1 cellular context compared by ENCODE assay signal in the genomic region with DNA sequence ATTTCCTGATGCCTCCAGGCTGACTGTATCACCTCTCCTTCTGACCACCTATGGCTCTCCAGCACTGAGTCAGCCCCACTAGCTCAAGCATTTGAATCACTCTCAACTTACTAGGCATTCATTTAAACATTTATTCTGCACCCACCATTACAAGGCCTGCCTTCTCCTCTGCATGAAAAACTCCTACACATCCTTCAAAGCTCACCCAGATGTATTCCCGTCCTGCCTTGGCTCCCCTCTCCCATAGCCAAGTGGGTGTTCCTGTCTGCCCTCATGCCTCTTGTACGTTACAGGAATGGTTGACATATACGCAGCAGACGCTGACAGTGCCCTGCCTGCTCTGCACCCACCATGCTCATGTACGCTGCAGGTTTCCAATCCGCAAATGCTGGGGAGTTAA.
TF ChIP-seq lines count a peak whose summit lies in the region.

No MANE protein-coding gene starts in this region.

TF ChIP-seq in GM23338, 12 proteins besides CTCF, POLR2A, EP300 and RAD21:
- TF ChIP-seq EZH2 (IDR thresholded peaks at IDR 0.05; ENCODE audit: low read depth, unreplicated experiment), result no peak
- no peak for TF ChIP-seq CREB1 (CRISPR knock-in tag; IDR thresholded peaks at IDR 0.05; ENCODE audit: low read depth)
- TF ChIP-seq, protein P1, sequence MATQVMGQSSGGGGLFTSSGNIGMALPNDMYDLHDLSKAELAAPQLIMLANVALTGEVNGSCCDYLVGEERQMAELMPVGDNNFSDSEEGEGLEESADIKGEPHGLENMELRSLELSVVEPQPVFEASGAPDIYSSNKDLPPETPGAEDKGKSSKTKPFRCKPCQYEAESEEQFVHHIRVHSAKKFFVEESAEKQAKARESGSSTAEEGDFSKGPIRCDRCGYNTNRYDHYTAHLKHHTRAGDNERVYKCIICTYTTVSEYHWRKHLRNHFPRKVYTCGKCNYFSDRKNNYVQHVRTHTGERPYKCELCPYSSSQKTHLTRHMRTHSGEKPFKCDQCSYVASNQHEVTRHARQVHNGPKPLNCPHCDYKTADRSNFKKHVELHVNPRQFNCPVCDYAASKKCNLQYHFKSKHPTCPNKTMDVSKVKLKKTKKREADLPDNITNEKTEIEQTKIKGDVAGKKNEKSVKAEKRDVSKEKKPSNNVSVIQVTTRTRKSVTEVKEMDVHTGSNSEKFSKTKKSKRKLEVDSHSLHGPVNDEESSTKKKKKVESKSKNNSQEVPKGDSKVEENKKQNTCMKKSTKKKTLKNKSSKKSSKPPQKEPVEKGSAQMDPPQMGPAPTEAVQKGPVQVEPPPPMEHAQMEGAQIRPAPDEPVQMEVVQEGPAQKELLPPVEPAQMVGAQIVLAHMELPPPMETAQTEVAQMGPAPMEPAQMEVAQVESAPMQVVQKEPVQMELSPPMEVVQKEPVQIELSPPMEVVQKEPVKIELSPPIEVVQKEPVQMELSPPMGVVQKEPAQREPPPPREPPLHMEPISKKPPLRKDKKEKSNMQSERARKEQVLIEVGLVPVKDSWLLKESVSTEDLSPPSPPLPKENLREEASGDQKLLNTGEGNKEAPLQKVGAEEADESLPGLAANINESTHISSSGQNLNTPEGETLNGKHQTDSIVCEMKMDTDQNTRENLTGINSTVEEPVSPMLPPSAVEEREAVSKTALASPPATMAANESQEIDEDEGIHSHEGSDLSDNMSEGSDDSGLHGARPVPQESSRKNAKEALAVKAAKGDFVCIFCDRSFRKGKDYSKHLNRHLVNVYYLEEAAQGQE (IDR thresholded peaks at IDR 0.05; ENCODE audit: unreplicated experiment), result no peak
- no peak for TF ChIP-seq EZH2phosphoT487 (IDR thresholded peaks at IDR 0.05; ENCODE audit: unreplicated experiment)
- TF ChIP-seq NANOG (IDR thresholded peaks at IDR 0.05; ENCODE audit: borderline replicate concordance), result no peak
- TF ChIP-seq ZNF114 (CRISPR knock-in tag; IDR thresholded peaks at IDR 0.05), result no peak
- TF ChIP-seq POLR2AphosphoS5 (IDR thresholded peaks at IDR 0.05; ENCODE audit: low read depth), result no peak
- TF ChIP-seq, protein P2, sequence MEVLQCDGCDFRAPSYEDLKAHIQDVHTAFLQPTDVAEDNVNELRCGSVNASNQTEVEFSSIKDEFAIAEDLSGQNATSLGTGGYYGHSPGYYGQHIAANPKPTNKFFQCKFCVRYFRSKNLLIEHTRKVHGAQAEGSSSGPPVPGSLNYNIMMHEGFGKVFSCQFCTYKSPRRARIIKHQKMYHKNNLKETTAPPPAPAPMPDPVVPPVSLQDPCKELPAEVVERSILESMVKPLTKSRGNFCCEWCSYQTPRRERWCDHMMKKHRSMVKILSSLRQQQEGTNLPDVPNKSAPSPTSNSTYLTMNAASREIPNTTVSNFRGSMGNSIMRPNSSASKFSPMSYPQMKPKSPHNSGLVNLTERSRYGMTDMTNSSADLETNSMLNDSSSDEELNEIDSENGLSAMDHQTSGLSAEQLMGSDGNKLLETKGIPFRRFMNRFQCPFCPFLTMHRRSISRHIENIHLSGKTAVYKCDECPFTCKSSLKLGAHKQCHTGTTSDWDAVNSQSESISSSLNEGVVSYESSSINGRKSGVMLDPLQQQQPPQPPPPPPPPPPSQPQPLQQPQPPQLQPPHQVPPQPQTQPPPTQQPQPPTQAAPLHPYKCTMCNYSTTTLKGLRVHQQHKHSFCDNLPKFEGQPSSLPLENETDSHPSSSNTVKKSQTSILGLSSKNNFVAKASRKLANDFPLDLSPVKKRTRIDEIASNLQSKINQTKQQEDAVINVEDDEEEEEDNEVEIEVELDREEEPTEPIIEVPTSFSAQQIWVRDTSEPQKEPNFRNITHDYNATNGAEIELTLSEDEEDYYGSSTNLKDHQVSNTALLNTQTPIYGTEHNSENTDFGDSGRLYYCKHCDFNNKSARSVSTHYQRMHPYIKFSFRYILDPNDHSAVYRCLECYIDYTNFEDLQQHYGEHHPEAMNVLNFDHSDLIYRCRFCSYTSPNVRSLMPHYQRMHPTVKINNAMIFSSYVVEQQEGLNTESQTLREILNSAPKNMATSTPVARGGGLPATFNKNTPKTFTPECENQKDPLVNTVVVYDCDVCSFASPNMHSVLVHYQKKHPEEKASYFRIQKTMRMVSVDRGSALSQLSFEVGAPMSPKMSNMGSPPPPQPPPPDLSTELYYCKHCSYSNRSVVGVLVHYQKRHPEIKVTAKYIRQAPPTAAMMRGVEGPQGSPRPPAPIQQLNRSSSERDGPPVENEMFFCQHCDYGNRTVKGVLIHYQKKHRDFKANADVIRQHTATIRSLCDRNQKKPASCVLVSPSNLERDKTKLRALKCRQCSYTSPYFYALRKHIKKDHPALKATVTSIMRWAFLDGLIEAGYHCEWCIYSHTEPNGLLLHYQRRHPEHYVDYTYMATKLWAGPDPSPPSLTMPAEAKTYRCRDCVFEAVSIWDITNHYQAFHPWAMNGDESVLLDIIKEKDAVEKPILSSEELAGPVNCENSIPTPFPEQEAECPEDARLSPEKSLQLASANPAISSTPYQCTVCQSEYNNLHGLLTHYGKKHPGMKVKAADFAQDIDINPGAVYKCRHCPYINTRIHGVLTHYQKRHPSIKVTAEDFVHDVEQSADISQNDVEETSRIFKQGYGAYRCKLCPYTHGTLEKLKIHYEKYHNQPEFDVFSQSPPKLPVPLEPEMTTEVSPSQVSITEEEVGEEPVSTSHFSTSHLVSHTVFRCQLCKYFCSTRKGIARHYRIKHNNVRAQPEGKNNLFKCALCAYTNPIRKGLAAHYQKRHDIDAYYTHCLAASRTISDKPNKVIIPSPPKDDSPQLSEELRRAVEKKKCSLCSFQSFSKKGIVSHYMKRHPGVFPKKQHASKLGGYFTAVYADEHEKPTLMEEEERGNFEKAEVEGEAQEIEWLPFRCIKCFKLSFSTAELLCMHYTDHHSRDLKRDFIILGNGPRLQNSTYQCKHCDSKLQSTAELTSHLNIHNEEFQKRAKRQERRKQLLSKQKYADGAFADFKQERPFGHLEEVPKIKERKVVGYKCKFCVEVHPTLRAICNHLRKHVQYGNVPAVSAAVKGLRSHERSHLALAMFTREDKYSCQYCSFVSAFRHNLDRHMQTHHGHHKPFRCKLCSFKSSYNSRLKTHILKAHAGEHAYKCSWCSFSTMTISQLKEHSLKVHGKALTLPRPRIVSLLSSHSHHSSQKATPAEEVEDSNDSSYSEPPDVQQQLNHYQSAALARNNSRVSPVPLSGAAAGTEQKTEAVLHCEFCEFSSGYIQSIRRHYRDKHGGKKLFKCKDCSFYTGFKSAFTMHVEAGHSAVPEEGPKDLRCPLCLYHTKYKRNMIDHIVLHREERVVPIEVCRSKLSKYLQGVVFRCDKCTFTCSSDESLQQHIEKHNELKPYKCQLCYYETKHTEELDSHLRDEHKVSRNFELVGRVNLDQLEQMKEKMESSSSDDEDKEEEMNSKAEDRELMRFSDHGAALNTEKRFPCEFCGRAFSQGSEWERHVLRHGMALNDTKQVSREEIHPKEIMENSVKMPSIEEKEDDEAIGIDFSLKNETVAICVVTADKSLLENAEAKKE (CRISPR knock-in tag; IDR thresholded peaks at IDR 0.05), result no peak
